ENCODE assay signal across 12 cellular contexts in genomic region chr12:47754126-47754525, GRCh38. TPM values are rescaled to one million over a fixed set of nuclear protein-coding genes. Genes with fewer than 3 reads are reported as not detected.
DNase-seq lines count a peak whose midpoint lies in the region; TF ChIP-seq lines count a peak whose summit lies in the region.
"Had no signal": no experiment of that assay in that cellular context is flagged by ENCODE, and none has a peak within 500 bp of the region (broad histone marks: within the 10 kb centered on the region; RNA-seq: fewer than 3 reads in every experiment).

No MANE protein-coding gene starts in this region.

- no peaks in the 10 kb centered on the region for H3K9me3 Mint-ChIP-seq in activated CD4-positive, alpha-beta T cell treated with anti-CD3 and anti-CD28 coated beads, Interleukin-2, amount 10 ng/mL, durations not matched to agents 24 days and 14 days
- H3K9me3 Mint-ChIP-seq in nephron, result no peaks in the 10 kb centered on the region

- H3K27me3 Mint-ChIP-seq in activated CD4-positive, alpha-beta T cell treated with anti-CD3 and anti-CD28 coated beads, Interleukin-2, amount 10 ng/mL, durations not matched to agents 24 days and 14 days, result no peaks in the 10 kb centered on the region
- H3K27me3 Mint-ChIP-seq in nephron (ENCODE audit: low read depth), result no peaks in the 10 kb centered on the region
- H3K27me3 Mint-ChIP-seq: activated CD8-positive, alpha-beta memory T cell treated with anti-CD3 and anti-CD28 coated beads, Interleukin-2, amount 10 ng/mL, durations not matched to agents 7 days and 5 days had no signal

- H2AFZ ChIP-seq in mammary epithelial cell (ENCODE audit: low read depth, low read length), result no peak overlapping the region

- H3K9ac ChIP-seq in mammary epithelial cell (ENCODE audit: insufficient read depth, low read length), result peak overlapping the region; percentile 14

- TF ChIP-seq CTCF in mammary epithelial cell (conservative IDR thresholded peaks at IDR 0.05 in 1 of 2, IDR thresholded peaks at IDR 0.05 in 1 of 2; ENCODE audit: extremely low read depth in 1 of 2, insufficient read depth in 1 of 2, low read depth in 1 of 2, low read length in 2 of 2), result no peak
- no peak for TF ChIP-seq CTCF in nephron (IDR thresholded peaks at IDR 0.05; ENCODE audit: unreplicated experiment in 3 of 3)

- no peak overlapping the region for H3K4me3 Mint-ChIP-seq in activated CD4-positive, alpha-beta T cell treated with anti-CD3 and anti-CD28 coated beads, Interleukin-2, amount 10 ng/mL, durations not matched to agents 24 days and 14 days
- no peak overlapping the region for H3K4me3 Mint-ChIP-seq in nephron
- H3K4me3 Mint-ChIP-seq: activated CD8-positive, alpha-beta memory T cell treated with anti-CD3 and anti-CD28 coated beads, Interleukin-2, amount 10 ng/mL, durations not matched to agents 7 days and 5 days had no signal

- H3K36me3 ChIP-seq in mammary epithelial cell (ENCODE audit: insufficient read depth, low read length), result no peaks in the 10 kb centered on the region
- no peaks in the 10 kb centered on the region for H3K36me3 ChIP-seq in urinary bladder (ENCODE audit: insufficient read depth)

- H3K4me1 ChIP-seq in mammary epithelial cell (ENCODE audit: insufficient read depth, low read length) (peaks cover 74% of the 10 kb centered on the region), urinary bladder (ENCODE audit: insufficient read depth) (no peaks in the 10 kb centered on the region)

- peak overlapping the region; percentile 69 for H3K4me2 ChIP-seq in mammary epithelial cell (ENCODE audit: insufficient read depth, low read depth, low read length)

- in situ Hi-C loops in mammary epithelial cell (cut with MboI; ENCODE audit: low sequenced_read_pairs in 2 of 2), result no loop called here

- H3K9me3 ChIP-seq in mammary epithelial cell (replicated peaks; ENCODE audit: insufficient read depth, low read length), result no peaks in the 10 kb centered on the region

- H4K20me1 ChIP-seq in mammary epithelial cell (ENCODE audit: insufficient read depth, low read length), result no peaks in the 10 kb centered on the region

- dilution Hi-C loops in mammary epithelial cell (cut with HindIII; ENCODE audit: low sequenced_read_pairs), result no loop called here

- peaks cover 42% of the 10 kb centered on the region for H3K4me1 Mint-ChIP-seq in activated CD4-positive, alpha-beta T cell treated with anti-CD3 and anti-CD28 coated beads, Interleukin-2, amount 10 ng/mL, durations not matched to agents 24 days and 14 days
- H3K4me1 Mint-ChIP-seq in nephron, result peaks cover 36% of the 10 kb centered on the region

- intact Hi-C loops in activated CD4-positive, alpha-beta T cell treated with anti-CD3 and anti-CD28 coated beads, Interleukin-2, amount 10 ng/mL, durations not matched to agents 24 days and 14 days (cut with micrococcal nuclease), result no loop called here
- intact Hi-C loops in mammary epithelial cell (cut with micrococcal nuclease), result no loop called here

- H3K4me3 ChIP-seq in mammary epithelial cell (replicated peaks in 1 of 3; ENCODE audit: insufficient read depth in 1 of 3, low read depth in 2 of 3, low read length in 3 of 3) (peak overlapping the region in 1 of 3 experiments; percentile 0), urinary bladder (ENCODE audit: low read depth, low read length) (no peak overlapping the region)
- H3K4me3 ChIP-seq: K562 had no signal

- H3K36me3 Mint-ChIP-seq in activated CD4-positive, alpha-beta T cell treated with anti-CD3 and anti-CD28 coated beads, Interleukin-2, amount 10 ng/mL, durations not matched to agents 24 days and 14 days (ENCODE audit: low read depth), result no peaks in the 10 kb centered on the region
- H3K36me3 Mint-ChIP-seq in nephron (ENCODE audit: low read depth), result peaks cover 5% of the 10 kb centered on the region
- H3K36me3 Mint-ChIP-seq: activated CD8-positive, alpha-beta memory T cell treated with anti-CD3 and anti-CD28 coated beads, Interleukin-2, amount 10 ng/mL, durations not matched to agents 7 days and 5 days had no signal

- BruUV-seq in mammary epithelial cell (replicated peaks; lab: Mats Ljungman, UMichigan), result TSS peak; percentile 69

- 57% methylated on average over 4 of the region's 4 CpGs for WGBS in mammary epithelial cell (ENCODE audit: low coverage, missing lambda C conversion rate)
- 89% methylated on average over 4 of the region's 4 CpGs for WGBS in urinary bladder

- CTCF ChIA-PET in mammary epithelial cell (lab: Charles Lee; ENCODE audit: low non-redundant PET), result no interaction called here

- no peaks in the 10 kb centered on the region for H3K79me2 ChIP-seq in mammary epithelial cell (ENCODE audit: insufficient read depth, low read length)

- H3K27ac ChIP-seq in mammary epithelial cell (ENCODE audit: insufficient read depth, low read depth, low read length) (peak overlapping the region; percentile 94), urinary bladder (ENCODE audit: low read depth) (peak overlapping the region; percentile 65)

- DNase-seq in activated CD4-positive, alpha-beta T cell treated with anti-CD3 and anti-CD28 coated beads, Interleukin-2, amount 10 ng/mL, durations not matched to agents 24 days and 14 days, result no peak
- DNase-seq in activated CD4-positive, alpha-beta T cell treated with anti-CD3 and anti-CD28 coated beads, Interleukin-2, amount 50 U/mL, for 1 hour, result no peak
- DNase-seq in mammary epithelial cell (peak; percentile 77), SHP77 (lab: John Stamatoyannopoulos, UW) (no peak)
- no peak for DNase-seq in stimulated activated CD4-positive, alpha-beta T cell treated with anti-CD3 and anti-CD28 coated beads, Interleukin-4, amount 100 ng/mL, for 24 hours
- no peak for DNase-seq in activated CD4-positive, alpha-beta T cell treated with anti-CD3 and anti-CD28 coated beads for 1 hour
- DNase-seq: activated CD8-positive, alpha-beta memory T cell treated with anti-CD3 and anti-CD28 coated beads, Interleukin-2, amount 10 ng/mL, durations not matched to agents 7 days and 5 days; NCI-H526 treated with DMSO at 0.1 percent for 48 hours had no signal

- H3K27ac Mint-ChIP-seq in activated CD4-positive, alpha-beta T cell treated with anti-CD3 and anti-CD28 coated beads, Interleukin-2, amount 10 ng/mL, durations not matched to agents 24 days and 14 days, result peak overlapping the region; percentile 11
- peak overlapping the region; percentile 25 to 51 (median 33) for H3K27ac Mint-ChIP-seq in nephron
- H3K27ac Mint-ChIP-seq: activated CD8-positive, alpha-beta memory T cell treated with anti-CD3 and anti-CD28 coated beads, Interleukin-2, amount 10 ng/mL, durations not matched to agents 7 days and 5 days had no signal

- H3K27me3 ChIP-seq in mammary epithelial cell (ENCODE audit: insufficient read depth, low read length), result no peaks in the 10 kb centered on the region

RNA-seq across cellular contexts. Expression of gene RAPGEF3, which starts 4.6 kb away (rescaled TPM):
- 3.6 and 4.5 TPM in 2 replicates for total RNA-seq in activated CD4-positive, alpha-beta T cell treated with anti-CD3 and anti-CD28 coated beads, Interleukin-2, amount 10 ng/mL, durations not matched to agents 24 days and 14 days
- total RNA-seq in mammary epithelial cell, result 10 to 100 TPM in 1 of 2 donors, 1 to 10 TPM in 1; 9.7 to 41.0 TPM
- 6.2 TPM for polyA plus RNA-seq in mammary epithelial cell
- polyA minus RNA-seq in mammary epithelial cell, result 10.0 TPM
- total RNA-seq in urinary bladder, result 17.2 TPM
- 38.7 TPM for polyA plus RNA-seq in urinary bladder

RNA-seq across cellular contexts. Expression of gene SLC48A1, which starts 18.9 kb away (rescaled TPM):
- 10.7 and 12.3 TPM in 2 replicates for total RNA-seq in activated CD4-positive, alpha-beta T cell treated with anti-CD3 and anti-CD28 coated beads, Interleukin-2, amount 10 ng/mL, durations not matched to agents 24 days and 14 days
- 10 to 100 TPM; 22.0 to 29.3 TPM for total RNA-seq in mammary epithelial cell
- 11.8 TPM for polyA plus RNA-seq in mammary epithelial cell
- polyA minus RNA-seq in mammary epithelial cell, result 22.0 TPM
- 8.6 TPM for total RNA-seq in urinary bladder
- 31.1 TPM for polyA plus RNA-seq in urinary bladder

RNA-seq across cellular contexts. Expression of gene ENDOU, which starts 28.8 kb away (rescaled TPM):
- 0.09 TPM in 1 of 2 replicates, not detected in the other for total RNA-seq in activated CD4-positive, alpha-beta T cell treated with anti-CD3 and anti-CD28 coated beads, Interleukin-2, amount 10 ng/mL, durations not matched to agents 24 days and 14 days
- not detected for total RNA-seq in mammary epithelial cell
- not detected for polyA plus RNA-seq in mammary epithelial cell
- not detected for polyA minus RNA-seq in mammary epithelial cell
- total RNA-seq in urinary bladder, result not detected
- polyA plus RNA-seq in urinary bladder, result 1.4 TPM
- total RNA-seq: activated CD8-positive, alpha-beta memory T cell treated with anti-CD3 and anti-CD28 coated beads, Interleukin-2, amount 10 ng/mL, durations not matched to agents 7 days and 5 days; K562; T-helper 1 cell treated with Interleukin-12 subunit alpha and Interleukin-12 subunit beta and Interleukin-4 antibody, amounts not matched to agents 30 ng/mL and 1 ng/mL, for 36 hours had no signal

RNA-seq across cellular contexts. Expression of gene RPAP3, which starts 48.3 kb away (rescaled TPM):
- 63.4 and 67.3 TPM in 2 replicates for total RNA-seq in activated CD4-positive, alpha-beta T cell treated with anti-CD3 and anti-CD28 coated beads, Interleukin-2, amount 10 ng/mL, durations not matched to agents 24 days and 14 days
- 10 to 100 TPM; 14.8 to 32.7 TPM for total RNA-seq in mammary epithelial cell
- 10.7 TPM for polyA plus RNA-seq in mammary epithelial cell
- polyA minus RNA-seq in mammary epithelial cell, result 3.8 TPM
- 29.4 TPM for total RNA-seq in urinary bladder
- 15.5 TPM for polyA plus RNA-seq in urinary bladder
